In genomic region chr1:6077919-6078318, GRCh38 we compare ENCODE assay signal across 1 cellular context.
TF ChIP-seq lines count a peak whose summit lies in the region.

No MANE protein-coding gene starts in this region.

TF ChIP-seq in WTC11, 78 proteins besides CTCF, POLR2A, EP300 and RAD21 (continued from another document):
- no peak for TF ChIP-seq ZNF425 (CRISPR knock-in tag; conservative IDR thresholded peaks at IDR 0.05)
- no peak for TF ChIP-seq CREM (CRISPR knock-in tag; IDR thresholded peaks at IDR 0.05)
- no peak for TF ChIP-seq ZBTB43 (CRISPR knock-in tag; IDR thresholded peaks at IDR 0.05)
- TF ChIP-seq E2F5 (CRISPR knock-in tag; IDR thresholded peaks at IDR 0.05) = no peak
- no peak for TF ChIP-seq ZNF263 (CRISPR knock-in tag; IDR thresholded peaks at IDR 0.05; ENCODE audit: low read depth)
- no peak for TF ChIP-seq NFATC4 (CRISPR knock-in tag; IDR thresholded peaks at IDR 0.05)
- no peak for TF ChIP-seq TEAD1 (CRISPR knock-in tag; IDR thresholded peaks at IDR 0.05)
- TF ChIP-seq CBFB (CRISPR knock-in tag; IDR thresholded peaks at IDR 0.05; ENCODE audit: low read depth) = no peak
- no peak for TF ChIP-seq SOX15 (CRISPR knock-in tag; IDR thresholded peaks at IDR 0.05)
- no peak for TF ChIP-seq SP1 (CRISPR knock-in tag; conservative IDR thresholded peaks at IDR 0.05)
- no peak for TF ChIP-seq ATF1 (CRISPR knock-in tag; IDR thresholded peaks at IDR 0.05)
